Comparison of ENCODE assay signal across 9 cellular contexts in the genomic region with DNA sequence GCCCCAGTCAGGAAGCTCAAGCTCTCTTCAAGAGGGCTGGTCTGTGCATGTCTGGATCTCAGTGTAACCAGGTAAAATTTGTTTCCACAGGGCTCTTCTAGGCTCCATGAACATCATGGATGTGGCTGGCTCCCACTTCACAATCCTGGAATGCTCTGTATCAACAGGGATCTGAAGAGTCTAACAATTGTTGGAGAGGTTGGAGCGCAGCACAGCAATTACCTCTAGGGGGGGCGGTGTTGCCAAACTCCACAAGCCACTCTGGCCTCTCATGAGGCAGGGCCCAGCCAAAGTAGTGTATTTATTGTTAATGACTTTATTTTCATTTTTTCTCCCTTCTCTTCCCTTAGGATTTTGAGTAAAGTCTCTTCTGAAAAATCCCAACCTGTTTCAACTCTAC. TPM values are rescaled to one million over a fixed set of nuclear protein-coding genes. Genes with fewer than 3 reads are reported as not detected.
DNase-seq lines count a peak whose midpoint lies in the region; TF ChIP-seq lines count a peak whose summit lies in the region.
"Had no signal": no experiment of that assay in that cellular context is flagged by ENCODE, and none has a peak within 500 bp of the region (broad histone marks: within the 10 kb centered on the region; RNA-seq: fewer than 3 reads in every experiment).

No MANE protein-coding gene starts in this region.

- H4K8ac ChIP-seq in mesendoderm (ENCODE audit: low read depth, low read length): no peak overlapping the region

- no peaks in the 10 kb centered on the region for H4K20me1 ChIP-seq in MM.1S (ENCODE audit: insufficient read depth, low read length)

- no peak overlapping the region for H3K4me3 ChIP-seq in MM.1S (ENCODE audit: low read length)
- no peak overlapping the region for H3K4me3 ChIP-seq in adrenal gland
- no peak overlapping the region for H3K4me3 ChIP-seq in mesendoderm (ENCODE audit: low read length)
- no peak overlapping the region for H3K4me3 ChIP-seq in sigmoid colon

- 36 to 53% (median 41%) methylated on average over 2 of the region's 2 CpGs for WGBS in adrenal gland, 4 donors
- WGBS in mesendoderm (ENCODE audit: extremely low coverage, insufficient coverage, low lambda C conversion rate): no CpG with 5 or more reads among the region's 2 CpGs
- WGBS in sigmoid colon, 2 donors: 34 to 49% methylated on average over 2 of the region's 2 CpGs

- no peak overlapping the region for H3K23ac ChIP-seq in mesendoderm (ENCODE audit: low read length)

- TF ChIP-seq POLR2A in adrenal gland (IDR thresholded peaks at IDR 0.05) (no peak), sigmoid colon (IDR thresholded peaks at IDR 0.05) (no peak)

- intact Hi-C loops in adrenal gland (cut with DNase I) (no loop called here), sigmoid colon (cut with DNase I) (no loop called here)

- H3K9me3 ChIP-seq in MM.1S (replicated peaks; ENCODE audit: insufficient read depth, low read length) (no peaks in the 10 kb centered on the region), adrenal gland (replicated peaks in 1 of 3) (no peaks in the 10 kb centered on the region), sigmoid colon (no peaks in the 10 kb centered on the region)

- no peak overlapping the region for H2AFZ ChIP-seq in MM.1S (ENCODE audit: low read length)

- no peak overlapping the region for H2BK5ac ChIP-seq in mesendoderm (ENCODE audit: low read length)

- no peak overlapping the region for H3K18ac ChIP-seq in mesendoderm (ENCODE audit: low read length)

- no peaks in the 10 kb centered on the region for H3K27me3 ChIP-seq in MM.1S (replicated peaks; ENCODE audit: insufficient read depth, low read length)
- no peaks in the 10 kb centered on the region for H3K27me3 ChIP-seq in adrenal gland
- no peaks in the 10 kb centered on the region for H3K27me3 ChIP-seq in mesendoderm (ENCODE audit: insufficient read depth, low read length, poor library complexity)
- H3K27me3 ChIP-seq in sigmoid colon: no peaks in the 10 kb centered on the region

- no peak overlapping the region for H3K9ac ChIP-seq in MM.1S (ENCODE audit: low read length)
- H3K9ac ChIP-seq in mesendoderm (ENCODE audit: low read length): no peak overlapping the region

- no peaks in the 10 kb centered on the region for H3K79me1 ChIP-seq in mesendoderm (ENCODE audit: low read length)

- H3K27ac ChIP-seq in MM.1S (ENCODE audit: low read length) (no peak overlapping the region), adrenal gland (no peak overlapping the region), mesendoderm (ENCODE audit: low read depth, low read length) (no peak overlapping the region), sigmoid colon (no peak overlapping the region)

- peak; percentile 21 for DNase-seq in activated CD4-positive, alpha-beta T cell treated with anti-CD3 and anti-CD28 coated beads for 48 hours
- DNase-seq in activated CD4-positive, alpha-beta T cell treated with anti-CD3 and anti-CD28 coated beads for 4 hours: no peak
- DNase-seq in MM.1S (peak; percentile 51), adrenal gland (peak in 4 of 7 donors; percentile 25 to 42 (median 38)), mesendoderm (peak; percentile 74), sigmoid colon (no peak), NCI-H1048 (lab: John Stamatoyannopoulos, UW) (no peak)
- no peak for DNase-seq in stimulated activated CD4-positive, alpha-beta T cell treated with anti-CD3 and anti-CD28 coated beads, Interleukin-2, amount 100 ng/mL, for 48 hours

- TF ChIP-seq CTCF in MM.1S (IDR thresholded peaks at IDR 0.05; ENCODE audit: low read length): peak; percentile 65
- TF ChIP-seq CTCF in adrenal gland (IDR thresholded peaks at IDR 0.05): no peak
- no peak for TF ChIP-seq CTCF in sigmoid colon (IDR thresholded peaks at IDR 0.05)

- no peak overlapping the region for H3K56ac ChIP-seq in mesendoderm (ENCODE audit: low read length)

- H4K5ac ChIP-seq in mesendoderm (ENCODE audit: low read length): no peak overlapping the region

- H2AK5ac ChIP-seq in mesendoderm (ENCODE audit: low read length): no peak overlapping the region

- H3K4me1 ChIP-seq in MM.1S (ENCODE audit: low read length) (peaks cover 5% of the 10 kb centered on the region; the same call in 1 of the 2 replicates), adrenal gland (replicated peaks in 1 of 2) (no peaks in the 10 kb centered on the region), mesendoderm (ENCODE audit: control insufficient read depth, low read depth, low read length) (no peaks in the 10 kb centered on the region), sigmoid colon (peaks cover 0 to 7% (median 3%) of the 10 kb centered on the region in 4 donors)

- H3K4ac ChIP-seq in mesendoderm (ENCODE audit: low read depth, low read length): no peak overlapping the region

- H3K4me2 ChIP-seq in MM.1S (ENCODE audit: low read depth, low read length) (no peak overlapping the region), mesendoderm (ENCODE audit: low read length) (no peak overlapping the region)

- H3K79me2 ChIP-seq in MM.1S (ENCODE audit: low read length) (no peaks in the 10 kb centered on the region), mesendoderm (ENCODE audit: control insufficient read depth, insufficient read depth, low read length) (no peaks in the 10 kb centered on the region)

- no peaks in the 10 kb centered on the region for H3K9me2 ChIP-seq in MM.1S (replicated peaks; ENCODE audit: insufficient read depth, low read length)

- TF ChIP-seq EP300 in sigmoid colon (IDR thresholded peaks at IDR 0.05): no peak

- H3F3A ChIP-seq in MM.1S (ENCODE audit: insufficient read depth, low read length): no peaks in the 10 kb centered on the region

- no peak overlapping the region for H2BK120ac ChIP-seq in mesendoderm (ENCODE audit: low read depth, low read length)

- H2BK15ac ChIP-seq in mesendoderm (replicated peaks; ENCODE audit: low read depth): no peak overlapping the region

- H3K36me3 ChIP-seq in MM.1S (replicated peaks; ENCODE audit: insufficient read depth, low read length) (no peaks in the 10 kb centered on the region), adrenal gland (replicated peaks in 1 of 2) (no peaks in the 10 kb centered on the region), mesendoderm (ENCODE audit: control insufficient read depth, insufficient read depth, low read length) (no peaks in the 10 kb centered on the region), sigmoid colon (no peaks in the 10 kb centered on the region)

RNA-seq across cellular contexts. Expression of gene EIF2B5, which starts 6.1 kb away (rescaled TPM):
- total RNA-seq in adrenal gland: 10 to 100 TPM; 19.1 to 44.2 (median 38.0) TPM
- 10 to 100 TPM; 45.9 to 56.1 (median 49.0) TPM for polyA plus RNA-seq in adrenal gland
- 35.7 TPM for polyA plus RNA-seq in mesendoderm (2013, experiment 1 of 2)
- polyA plus RNA-seq in mesendoderm (2013, experiment 2 of 2): 34.9 TPM
- total RNA-seq in sigmoid colon: 10 to 100 TPM; 26.0 to 43.5 (median 31.3) TPM
- polyA plus RNA-seq in sigmoid colon: 10 to 100 TPM; 31.8 to 48.1 (median 35.4) TPM

RNA-seq across cellular contexts. Expression of gene DVL3, which starts 26.2 kb away (rescaled TPM):
- 10 to 100 TPM; 39.4 to 94.1 (median 65.6) TPM for total RNA-seq in adrenal gland
- polyA plus RNA-seq in adrenal gland: 10 to 100 TPM; 45.8 to 92.9 (median 69.8) TPM
- 43.7 TPM for polyA plus RNA-seq in mesendoderm (2013, experiment 1 of 2)
- 44.0 TPM for polyA plus RNA-seq in mesendoderm (2013, experiment 2 of 2)
- 10 to 100 TPM; 38.5 to 71.2 (median 53.9) TPM for total RNA-seq in sigmoid colon
- 10 to 100 TPM; 15.0 to 40.8 (median 26.4) TPM for polyA plus RNA-seq in sigmoid colon

RNA-seq across cellular contexts. Expression of gene HTR3E, which starts 32.1 kb away (rescaled TPM):
- total RNA-seq in adrenal gland (not detected), sigmoid colon (not detected)
- polyA plus RNA-seq in adrenal gland (not detected), sigmoid colon (1 to 10 TPM in 1 of 3 donors, under 1 TPM in 1, not detected in 1; 0.54 to 1.2 TPM)
- not detected for polyA plus RNA-seq in mesendoderm (2013, experiment 1 of 2)
- polyA plus RNA-seq in mesendoderm (2013, experiment 2 of 2): 0.03 TPM
- total RNA-seq: pulmonary artery endothelial cell had no signal

RNA-seq across cellular contexts. Expression of gene AP2M1, which starts 45.6 kb away (rescaled TPM):
- total RNA-seq in adrenal gland: 100 to 1,000 TPM; 305 to 700 (median 595) TPM
- 100 to 1,000 TPM; 250 to 882 (median 362) TPM for polyA plus RNA-seq in adrenal gland
- polyA plus RNA-seq in mesendoderm (2013, experiment 1 of 2): 357 TPM
- 372 TPM for polyA plus RNA-seq in mesendoderm (2013, experiment 2 of 2)
- total RNA-seq in sigmoid colon: 100 to 1,000 TPM; 203 to 239 (median 225) TPM
- polyA plus RNA-seq in sigmoid colon: 100 to 1,000 TPM; 226 to 240 (median 237) TPM

RNA-seq across cellular contexts. Expression of gene ABCF3, which starts 57.0 kb away (rescaled TPM):
- total RNA-seq in adrenal gland (100 to 1,000 TPM; 123 to 292 (median 182) TPM), sigmoid colon (10 to 100 TPM; 32.4 to 51.3 (median 39.2) TPM)
- polyA plus RNA-seq in adrenal gland (100 to 1,000 TPM; 189 to 353 (median 289) TPM), sigmoid colon (10 to 100 TPM; 36.5 to 48.9 (median 45.6) TPM)
- 24.7 TPM for polyA plus RNA-seq in mesendoderm (2013, experiment 1 of 2)
- 23.8 TPM for polyA plus RNA-seq in mesendoderm (2013, experiment 2 of 2)

Comparison
In these comparisons a context has a peak if more than half of its experiments do, and no peak if none do; other contexts are left out.
1. DNase-seq: peak in activated CD4-positive, alpha-beta T cell treated with anti-CD3 and anti-CD28 coated beads for 48 hours (single experiment), MM.1S (single experiment), adrenal gland (4 of 7) and mesendoderm (single experiment); none in activated CD4-positive, alpha-beta T cell treated with anti-CD3 and anti-CD28 coated beads for 4 hours (0 of 2), sigmoid colon (single experiment), NCI-H1048 (single experiment) and stimulated activated CD4-positive, alpha-beta T cell treated with anti-CD3 and anti-CD28 coated beads, Interleukin-2, amount 100 ng/mL, for 48 hours (0 of 2).